ENCODE assay signal across 8 cellular contexts in genomic region chrX:23667239-23668177, GRCh38. TPM values are rescaled to one million over a fixed set of nuclear protein-coding genes. Genes with fewer than 3 reads are reported as not detected.
DNase-seq lines count a peak whose midpoint lies in the region; ATAC-seq and TF ChIP-seq lines count a peak whose summit lies in the region.

Gene PRDX4, plus strand, starts transcription at chrX:23667493. Its CDS starts 78 bp downstream, at chrX:23667571.

- ATAC-seq in GM19468 (IDR thresholded peaks at IDR 0.05; ENCODE audit: extremely low read depth, unreplicated experiment), result peak; percentile 44

- no peak for TF ChIP-seq CTCF in endodermal cell (conservative IDR thresholded peaks at IDR 0.05)

- no peaks in the 10 kb centered on the region for H3K9me3 Mint-ChIP-seq in endodermal cell

- no peaks in the 10 kb centered on the region for H3K27me3 ChIP-seq in endodermal cell (ENCODE audit: control insufficient read depth, insufficient read depth, low read length, poor library complexity, severe bottlenecking)

- H3K9ac ChIP-seq in endodermal cell (ENCODE audit: extremely low read depth, low read length, poor library complexity, severe bottlenecking), result peak within 1 kb of the TSS; percentile 68

- H3K27ac Mint-ChIP-seq in endodermal cell, result peak within 1 kb of the TSS; percentile 89

- 1% methylated on average over 61 of the region's 73 CpGs; no CpG with 5 or more reads in 1 of the 2 experiments for WGBS in endodermal cell (ENCODE audit: insufficient coverage in 1 of 2, insufficient read length in 1 of 2), 2 experiments
- 0 to 2% methylated on average over 9 to 26 of the region's 73 CpGs for WGBS in mesodermal cell (ENCODE audit: insufficient coverage in 2 of 2), 2 experiments

- peaks cover 6% of the 10 kb centered on the region for H3K36me3 ChIP-seq in endodermal cell (ENCODE audit: control insufficient read depth, insufficient read depth, low read length)
- peaks cover 5% of the 10 kb centered on the region for H3K36me3 ChIP-seq in mesodermal cell (ENCODE audit: control insufficient read depth, insufficient read depth, low read length)

- no peaks in the 10 kb centered on the region for H3K27me3 Mint-ChIP-seq in endodermal cell (ENCODE audit: insufficient read depth)

- no peak within 1 kb of the TSS for H3K27ac ChIP-seq in endodermal cell (ENCODE audit: low read depth, low read length)
- peak within 1 kb of the TSS; percentile 53 for H3K27ac ChIP-seq in mesodermal cell (ENCODE audit: low read depth, low read length, severe bottlenecking)

- peak; percentile 38 for DNase-seq in CMK (ENCODE audit: low read depth)
- peak; percentile 44 for DNase-seq in HS-5 (ENCODE audit: low read depth)
- peak; percentile 49 for DNase-seq in NOMO-1 treated with dmso at 0.1 percent for 144 hours (lab: John Stamatoyannopoulos, UW; ENCODE audit: unreplicated experiment)
- DNase-seq in activated CD8-positive, alpha-beta memory T cell treated with anti-CD3 and anti-CD28 coated beads for 48 hours (ENCODE audit: low read depth in 2 of 3, low spot score in 2 of 3), result peak; percentile 45 to 48 (median 48)
- DNase-seq in endodermal cell, result peak; percentile 96
- peak; percentile 59 for DNase-seq in stimulated activated CD8-positive, alpha-beta memory T cell treated with anti-CD3 and anti-CD28 coated beads, Interleukin-15, amount 100 ng/mL, for 24 hours (ENCODE audit: low read depth)

- H3K9me3 ChIP-seq in endodermal cell (ENCODE audit: control insufficient read depth, low read length), result no peaks in the 10 kb centered on the region
- H3K9me3 ChIP-seq in mesodermal cell (ENCODE audit: control insufficient read depth, low read length), result no peaks in the 10 kb centered on the region

- H3K4me1 Mint-ChIP-seq in endodermal cell, result peaks cover 17% of the 10 kb centered on the region

- no peaks in the 10 kb centered on the region for H3K4me1 ChIP-seq in endodermal cell (ENCODE audit: control insufficient read depth, insufficient read depth, low read length)
- H3K4me1 ChIP-seq in mesodermal cell (ENCODE audit: control insufficient read depth, insufficient read depth, low read length, poor library complexity, severe bottlenecking), result no peaks in the 10 kb centered on the region

- peak within 1 kb of the TSS; percentile 70 for H3K4me3 Mint-ChIP-seq in endodermal cell

- H3K4me3 ChIP-seq in endodermal cell (ENCODE audit: low read length) (peak within 1 kb of the TSS; percentile 93), mesodermal cell (ENCODE audit: extremely low read depth, insufficient read depth, low read length, poor library complexity, severe bottlenecking) (peak within 1 kb of the TSS; percentile 57)

- peaks cover 20% of the 10 kb centered on the region for H3K36me3 Mint-ChIP-seq in endodermal cell (ENCODE audit: low read depth)

RNA-seq across cellular contexts. Expression of gene PRDX4, which starts in this region (rescaled TPM):
- total RNA-seq in endodermal cell, result 100 to 1,000 TPM; 128 to 241 TPM
- polyA plus RNA-seq in endodermal cell (2013, experiment 1 of 2), result 129 TPM
- 130 TPM for polyA plus RNA-seq in endodermal cell (2013, experiment 2 of 2)
- polyA plus RNA-seq in mesodermal cell (2013, experiment 1 of 2), result 279 TPM
- polyA plus RNA-seq in mesodermal cell (2013, experiment 2 of 2), result 269 TPM

Comparison
In these comparisons a context has a peak if more than half of its experiments do, and no peak if none do; other contexts are left out.
1. DNase-seq: peak in every context shown above with its lines; median percentile 96 in endodermal cell; 59 in stimulated activated CD8-positive, alpha-beta memory T cell treated with anti-CD3 and anti-CD28 coated beads, Interleukin-15, amount 100 ng/mL, for 24 hours; 49 in NOMO-1 treated with dmso at 0.1 percent for 144 hours; 48 in activated CD8-positive, alpha-beta memory T cell treated with anti-CD3 and anti-CD28 coated beads for 48 hours; 44 in HS-5; 38 in CMK.